ENCODE assay signal across 4 cellular contexts in the genomic region with DNA sequence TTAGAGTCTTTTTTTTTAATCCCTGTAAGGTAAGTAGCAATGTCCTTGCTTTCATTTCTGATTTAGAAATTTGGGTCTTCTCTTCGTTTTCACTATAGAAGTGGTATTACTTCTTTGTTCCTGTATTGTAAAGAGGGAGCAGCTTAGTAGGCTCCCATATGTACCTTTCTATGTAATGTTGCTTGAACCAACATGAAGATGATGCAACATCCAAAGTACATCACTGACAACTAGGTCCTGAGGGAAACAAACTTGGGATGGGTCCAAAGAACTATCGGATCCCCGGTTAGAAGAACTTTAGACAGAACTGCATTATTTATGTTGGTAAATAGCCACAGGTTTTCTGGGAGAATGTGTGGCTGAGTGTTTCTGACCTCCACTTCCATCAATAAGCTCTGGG. TPM values are rescaled to one million over a fixed set of nuclear protein-coding genes. Genes with fewer than 3 reads are reported as not detected.
"Had no signal": no experiment of that assay in that cellular context is flagged by ENCODE, and none has a peak within 500 bp of the region (broad histone marks: within the 10 kb centered on the region; RNA-seq: fewer than 3 reads in every experiment).

No MANE protein-coding gene starts in this region.

RNA-seq across cellular contexts. Expression of gene PNMA6A, which starts 45.5 kb away (rescaled TPM):
- total RNA-seq: PC-3, PC-9, SJCRH30, SJSA1 had no signal
